In genomic region chr17:78023042-78023441, GRCh38 we compare ENCODE assay signal across 36 cellular contexts.
"Had no signal": no experiment of that assay in that cellular context is flagged by ENCODE, and none has a peak within 500 bp of the region (broad histone marks: within the 10 kb centered on the region; RNA-seq: fewer than 3 reads in every experiment).

No MANE protein-coding gene starts in this region.

- H3K9me3 Mint-ChIP-seq: activated CD4-positive, alpha-beta memory T cell treated with anti-CD3 and anti-CD28 coated beads, Interleukin-2, amount 10 ng/mL, durations not matched to agents 7 days and 5 days; activated naive CD4-positive, alpha-beta T cell treated with anti-CD3 and anti-CD28 coated beads, Interleukin-2, amount 50 U/mL, for 24 hours; activated T-cell treated with anti-CD3 and anti-CD28 coated beads, Interleukin-2, amount 50 U/mL, for 72 hours; activated T-helper 17 cell treated with anti-CD3 and anti-CD28 coated beads, Interleukin-2, amount 50 U/mL, for 72 hours; central memory CD8-positive, alpha-beta T cell had no signal

- H3K27me3 Mint-ChIP-seq: activated CD4-positive, alpha-beta memory T cell treated with anti-CD3 and anti-CD28 coated beads, Interleukin-2, amount 10 ng/mL, durations not matched to agents 7 days and 5 days; activated CD8-positive, alpha-beta memory T cell treated with anti-CD3 and anti-CD28 coated beads, Interleukin-2, amount 10 ng/mL, durations not matched to agents 7 days and 5 days; activated naive CD4-positive, alpha-beta T cell treated with anti-CD3 and anti-CD28 coated beads, Interleukin-2, amount 50 U/mL, for 24 hours; activated T-helper 17 cell treated with anti-CD3 and anti-CD28 coated beads, Interleukin-2, amount 50 U/mL, for 72 hours; central memory CD8-positive, alpha-beta T cell had no signal

- ATAC-seq: activated T-helper 17 cell treated with anti-CD3 and anti-CD28 coated beads, Interleukin-2, amount 50 U/mL, for 72 hours; PC-3 had no signal

- H3K27ac Mint-ChIP-seq: activated CD4-positive, alpha-beta memory T cell treated with anti-CD3 and anti-CD28 coated beads, Interleukin-2, amount 10 ng/mL, durations not matched to agents 7 days and 5 days; activated CD8-positive, alpha-beta memory T cell treated with anti-CD3 and anti-CD28 coated beads, Interleukin-2, amount 10 ng/mL, durations not matched to agents 7 days and 5 days; activated T-cell treated with anti-CD3 and anti-CD28 coated beads, Interleukin-2, amount 50 U/mL, for 72 hours; activated T-helper 17 cell treated with anti-CD3 and anti-CD28 coated beads, Interleukin-2, amount 50 U/mL, for 72 hours had no signal

- DNase-seq: activated CD4-positive, alpha-beta memory T cell treated with anti-CD3 and anti-CD28 coated beads, Interleukin-2, amount 10 ng/mL, durations not matched to agents 7 days and 5 days; activated CD4-positive, alpha-beta T cell treated with anti-CD3 and anti-CD28 coated beads for 1 hour; activated CD4-positive, alpha-beta T cell treated with anti-CD3 and anti-CD28 coated beads for 48 hours; activated CD4-positive, CD25-positive, alpha-beta regulatory T cell; activated CD8-positive, alpha-beta memory T cell treated with anti-CD3 and anti-CD28 coated beads for 24 hours; activated CD8-positive, alpha-beta memory T cell treated with anti-CD3 and anti-CD28 coated beads, Interleukin-2, amount 10 ng/mL, durations not matched to agents 7 days and 5 days; activated CD8-positive, alpha-beta memory T cell treated with anti-CD3 and anti-CD28 coated beads, Interleukin-2, amount 50 U/mL, for 48 hours; activated effector memory CD4-positive, alpha-beta T cell treated with anti-CD3 and anti-CD28 coated beads, Interleukin-2, amount 50 U/mL, for 16 hours; activated naive CD4-positive, alpha-beta T cell; activated T-cell treated with anti-CD3 and anti-CD28 coated beads, Interleukin-2, amount 50 U/mL, for 72 hours; amygdala; MM.1S; MV-4-11; NCI-H1092; NCI-H1436 treated with DMSO at 0.1 percent for 48 hours; NCI-H1694 treated with DMSO at 0.1 percent for 48 hours; NCI-H2029; NCI-H2107; NCI-H2171; NCI-H510A; NCI-H526; NCI-H748 treated with DMSO at 0.1 percent for 48 hours; NK-92 treated with Interleukin-12 subunit alpha and Interleukin-12 subunit beta, amount 100 ng/mL, for 24 hours; PC-3; Peyer's patch; RPMI8226; SHP77 treated with DMSO at 0.1 percent for 48 hours; SW 1271; T1000; WERI-Rb-1 had no signal

- H3K4me3 Mint-ChIP-seq: activated CD4-positive, alpha-beta memory T cell treated with anti-CD3 and anti-CD28 coated beads, Interleukin-2, amount 10 ng/mL, durations not matched to agents 7 days and 5 days; activated CD8-positive, alpha-beta memory T cell treated with anti-CD3 and anti-CD28 coated beads, Interleukin-2, amount 10 ng/mL, durations not matched to agents 7 days and 5 days; activated naive CD4-positive, alpha-beta T cell treated with anti-CD3 and anti-CD28 coated beads, Interleukin-2, amount 50 U/mL, for 24 hours; activated T-cell treated with anti-CD3 and anti-CD28 coated beads, Interleukin-2, amount 50 U/mL, for 72 hours; activated T-helper 17 cell treated with anti-CD3 and anti-CD28 coated beads, Interleukin-2, amount 50 U/mL, for 72 hours; central memory CD8-positive, alpha-beta T cell had no signal

- H3K4me3 ChIP-seq: ascending aorta, cardiac muscle cell, Peyer's patch, SJSA1 had no signal
